In the genomic region with DNA sequence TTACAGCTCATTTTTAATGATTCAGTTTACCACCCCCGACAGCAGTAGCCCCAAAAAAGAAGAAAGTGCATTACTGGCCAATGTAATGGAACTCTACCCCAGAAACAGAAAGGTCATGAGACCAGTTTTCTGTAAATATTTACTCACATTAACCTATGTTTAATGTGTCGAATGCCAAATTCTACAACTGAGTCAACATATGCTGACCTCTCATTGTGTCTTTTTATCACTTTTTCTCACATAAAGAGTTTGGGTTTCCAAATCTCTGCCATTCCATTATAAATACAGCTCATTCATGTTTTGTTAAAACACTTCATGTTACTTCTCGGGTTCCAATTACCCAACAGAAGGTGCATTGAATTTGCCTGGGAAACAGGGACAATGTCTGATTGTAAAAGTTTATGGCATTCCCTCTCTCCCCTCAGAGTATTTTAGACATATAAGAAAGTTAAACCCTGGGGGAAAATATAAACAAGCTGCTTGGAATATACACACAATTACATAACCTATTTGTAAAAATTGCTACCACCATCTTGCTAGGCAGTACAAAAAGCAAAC, we compare ENCODE assay signal across 1 cellular context.
TF ChIP-seq lines count a peak whose summit lies in the region.

No MANE protein-coding gene starts in this region.

TF ChIP-seq in HepG2, 621 proteins besides CTCF, POLR2A, EP300 and RAD21 (continued from another document):
- TF ChIP-seq, protein P1, sequence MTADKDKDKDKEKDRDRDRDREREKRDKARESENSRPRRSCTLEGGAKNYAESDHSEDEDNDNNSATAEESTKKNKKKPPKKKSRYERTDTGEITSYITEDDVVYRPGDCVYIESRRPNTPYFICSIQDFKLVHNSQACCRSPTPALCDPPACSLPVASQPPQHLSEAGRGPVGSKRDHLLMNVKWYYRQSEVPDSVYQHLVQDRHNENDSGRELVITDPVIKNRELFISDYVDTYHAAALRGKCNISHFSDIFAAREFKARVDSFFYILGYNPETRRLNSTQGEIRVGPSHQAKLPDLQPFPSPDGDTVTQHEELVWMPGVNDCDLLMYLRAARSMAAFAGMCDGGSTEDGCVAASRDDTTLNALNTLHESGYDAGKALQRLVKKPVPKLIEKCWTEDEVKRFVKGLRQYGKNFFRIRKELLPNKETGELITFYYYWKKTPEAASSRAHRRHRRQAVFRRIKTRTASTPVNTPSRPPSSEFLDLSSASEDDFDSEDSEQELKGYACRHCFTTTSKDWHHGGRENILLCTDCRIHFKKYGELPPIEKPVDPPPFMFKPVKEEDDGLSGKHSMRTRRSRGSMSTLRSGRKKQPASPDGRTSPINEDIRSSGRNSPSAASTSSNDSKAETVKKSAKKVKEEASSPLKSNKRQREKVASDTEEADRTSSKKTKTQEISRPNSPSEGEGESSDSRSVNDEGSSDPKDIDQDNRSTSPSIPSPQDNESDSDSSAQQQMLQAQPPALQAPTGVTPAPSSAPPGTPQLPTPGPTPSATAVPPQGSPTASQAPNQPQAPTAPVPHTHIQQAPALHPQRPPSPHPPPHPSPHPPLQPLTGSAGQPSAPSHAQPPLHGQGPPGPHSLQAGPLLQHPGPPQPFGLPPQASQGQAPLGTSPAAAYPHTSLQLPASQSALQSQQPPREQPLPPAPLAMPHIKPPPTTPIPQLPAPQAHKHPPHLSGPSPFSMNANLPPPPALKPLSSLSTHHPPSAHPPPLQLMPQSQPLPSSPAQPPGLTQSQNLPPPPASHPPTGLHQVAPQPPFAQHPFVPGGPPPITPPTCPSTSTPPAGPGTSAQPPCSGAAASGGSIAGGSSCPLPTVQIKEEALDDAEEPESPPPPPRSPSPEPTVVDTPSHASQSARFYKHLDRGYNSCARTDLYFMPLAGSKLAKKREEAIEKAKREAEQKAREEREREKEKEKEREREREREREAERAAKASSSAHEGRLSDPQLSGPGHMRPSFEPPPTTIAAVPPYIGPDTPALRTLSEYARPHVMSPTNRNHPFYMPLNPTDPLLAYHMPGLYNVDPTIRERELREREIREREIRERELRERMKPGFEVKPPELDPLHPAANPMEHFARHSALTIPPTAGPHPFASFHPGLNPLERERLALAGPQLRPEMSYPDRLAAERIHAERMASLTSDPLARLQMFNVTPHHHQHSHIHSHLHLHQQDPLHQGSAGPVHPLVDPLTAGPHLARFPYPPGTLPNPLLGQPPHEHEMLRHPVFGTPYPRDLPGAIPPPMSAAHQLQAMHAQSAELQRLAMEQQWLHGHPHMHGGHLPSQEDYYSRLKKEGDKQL (CRISPR knock-in tag; IDR thresholded peaks at IDR 0.05; ENCODE audit: low read depth) = no peak
- TF ChIP-seq GPN1 (CRISPR knock-in tag; IDR thresholded peaks at IDR 0.05; ENCODE audit: borderline replicate concordance) = no peak
- TF ChIP-seq ZBTB7B (CRISPR knock-in tag; IDR thresholded peaks at IDR 0.05) = no peak
- no peak for TF ChIP-seq MATR3 (CRISPR knock-in tag; IDR thresholded peaks at IDR 0.05)
- TF ChIP-seq NFYB (CRISPR knock-in tag; IDR thresholded peaks at IDR 0.05) = no peak
- TF ChIP-seq CENPT (CRISPR knock-in tag; IDR thresholded peaks at IDR 0.05; ENCODE audit: low read depth) = no peak
- no peak for TF ChIP-seq ZNF530 (CRISPR knock-in tag; IDR thresholded peaks at IDR 0.05; ENCODE audit: low read depth)
- peak; percentile 18; the same call in 1 of the 2 replicates for TF ChIP-seq FOXA3 (CRISPR knock-in tag; IDR thresholded peaks at IDR 0.05)
- TF ChIP-seq, protein P2, sequence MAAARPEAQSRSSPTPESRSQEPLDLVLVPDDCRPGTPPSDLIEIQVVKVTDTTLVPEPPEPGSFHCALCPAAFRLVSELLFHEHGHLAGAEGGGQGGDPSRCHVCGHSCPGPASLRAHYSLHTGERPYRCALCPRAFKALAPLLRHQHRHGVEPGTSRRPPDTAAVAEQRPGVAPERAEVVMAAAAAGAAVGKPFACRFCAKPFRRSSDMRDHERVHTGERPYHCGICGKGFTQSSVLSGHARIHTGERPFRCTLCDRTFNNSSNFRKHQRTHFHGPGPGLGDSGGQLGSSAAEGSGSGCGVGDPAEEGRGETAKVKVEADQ (CRISPR knock-in tag; IDR thresholded peaks at IDR 0.05; ENCODE audit: borderline replicate concordance) = no peak
- TF ChIP-seq, protein P3, sequence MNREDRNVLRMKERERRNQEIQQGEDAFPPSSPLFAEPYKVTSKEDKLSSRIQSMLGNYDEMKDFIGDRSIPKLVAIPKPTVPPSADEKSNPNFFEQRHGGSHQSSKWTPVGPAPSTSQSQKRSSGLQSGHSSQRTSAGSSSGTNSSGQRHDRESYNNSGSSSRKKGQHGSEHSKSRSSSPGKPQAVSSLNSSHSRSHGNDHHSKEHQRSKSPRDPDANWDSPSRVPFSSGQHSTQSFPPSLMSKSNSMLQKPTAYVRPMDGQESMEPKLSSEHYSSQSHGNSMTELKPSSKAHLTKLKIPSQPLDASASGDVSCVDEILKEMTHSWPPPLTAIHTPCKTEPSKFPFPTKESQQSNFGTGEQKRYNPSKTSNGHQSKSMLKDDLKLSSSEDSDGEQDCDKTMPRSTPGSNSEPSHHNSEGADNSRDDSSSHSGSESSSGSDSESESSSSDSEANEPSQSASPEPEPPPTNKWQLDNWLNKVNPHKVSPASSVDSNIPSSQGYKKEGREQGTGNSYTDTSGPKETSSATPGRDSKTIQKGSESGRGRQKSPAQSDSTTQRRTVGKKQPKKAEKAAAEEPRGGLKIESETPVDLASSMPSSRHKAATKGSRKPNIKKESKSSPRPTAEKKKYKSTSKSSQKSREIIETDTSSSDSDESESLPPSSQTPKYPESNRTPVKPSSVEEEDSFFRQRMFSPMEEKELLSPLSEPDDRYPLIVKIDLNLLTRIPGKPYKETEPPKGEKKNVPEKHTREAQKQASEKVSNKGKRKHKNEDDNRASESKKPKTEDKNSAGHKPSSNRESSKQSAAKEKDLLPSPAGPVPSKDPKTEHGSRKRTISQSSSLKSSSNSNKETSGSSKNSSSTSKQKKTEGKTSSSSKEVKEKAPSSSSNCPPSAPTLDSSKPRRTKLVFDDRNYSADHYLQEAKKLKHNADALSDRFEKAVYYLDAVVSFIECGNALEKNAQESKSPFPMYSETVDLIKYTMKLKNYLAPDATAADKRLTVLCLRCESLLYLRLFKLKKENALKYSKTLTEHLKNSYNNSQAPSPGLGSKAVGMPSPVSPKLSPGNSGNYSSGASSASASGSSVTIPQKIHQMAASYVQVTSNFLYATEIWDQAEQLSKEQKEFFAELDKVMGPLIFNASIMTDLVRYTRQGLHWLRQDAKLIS (CRISPR knock-in tag; IDR thresholded peaks at IDR 0.05) = no peak
- no peak for TF ChIP-seq RFX1 (IDR thresholded peaks at IDR 0.05)
- TF ChIP-seq NR2F6 (IDR thresholded peaks at IDR 0.05) = peak; percentile 54
- peak; percentile 26; the same call in 1 of the 2 replicates for TF ChIP-seq NR2F6 (CRISPR knock-in tag; IDR thresholded peaks at IDR 0.05)
- no peak for TF ChIP-seq SOX6 (IDR thresholded peaks at IDR 0.05)
- peak; percentile 43; the same call in 1 of the 2 replicates for TF ChIP-seq SOX6 (CRISPR knock-in tag; IDR thresholded peaks at IDR 0.05)
- TF ChIP-seq POLR2G (IDR thresholded peaks at IDR 0.05; ENCODE audit: low read depth, low read length) = no peak
- no peak for TF ChIP-seq HOXA3 (CRISPR knock-in tag; IDR thresholded peaks at IDR 0.05)
- TF ChIP-seq GFI1 (CRISPR knock-in tag; IDR thresholded peaks at IDR 0.05; ENCODE audit: borderline replicate concordance) = peak; percentile 82
- TF ChIP-seq, protein P4, sequence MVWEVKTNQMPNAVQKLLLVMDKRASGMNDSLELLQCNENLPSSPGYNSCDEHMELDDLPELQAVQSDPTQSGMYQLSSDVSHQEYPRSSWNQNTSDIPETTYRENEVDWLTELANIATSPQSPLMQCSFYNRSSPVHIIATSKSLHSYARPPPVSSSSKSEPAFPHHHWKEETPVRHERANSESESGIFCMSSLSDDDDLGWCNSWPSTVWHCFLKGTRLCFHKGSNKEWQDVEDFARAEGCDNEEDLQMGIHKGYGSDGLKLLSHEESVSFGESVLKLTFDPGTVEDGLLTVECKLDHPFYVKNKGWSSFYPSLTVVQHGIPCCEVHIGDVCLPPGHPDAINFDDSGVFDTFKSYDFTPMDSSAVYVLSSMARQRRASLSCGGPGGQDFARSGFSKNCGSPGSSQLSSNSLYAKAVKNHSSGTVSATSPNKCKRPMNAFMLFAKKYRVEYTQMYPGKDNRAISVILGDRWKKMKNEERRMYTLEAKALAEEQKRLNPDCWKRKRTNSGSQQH (CRISPR knock-in tag; IDR thresholded peaks at IDR 0.05; ENCODE audit: low read depth) = no peak
- TF ChIP-seq, protein P5, sequence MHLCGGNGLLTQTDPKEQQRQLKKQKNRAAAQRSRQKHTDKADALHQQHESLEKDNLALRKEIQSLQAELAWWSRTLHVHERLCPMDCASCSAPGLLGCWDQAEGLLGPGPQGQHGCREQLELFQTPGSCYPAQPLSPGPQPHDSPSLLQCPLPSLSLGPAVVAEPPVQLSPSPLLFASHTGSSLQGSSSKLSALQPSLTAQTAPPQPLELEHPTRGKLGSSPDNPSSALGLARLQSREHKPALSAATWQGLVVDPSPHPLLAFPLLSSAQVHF (CRISPR knock-in tag; IDR thresholded peaks at IDR 0.05) = no peak
- TF ChIP-seq, protein P6, sequence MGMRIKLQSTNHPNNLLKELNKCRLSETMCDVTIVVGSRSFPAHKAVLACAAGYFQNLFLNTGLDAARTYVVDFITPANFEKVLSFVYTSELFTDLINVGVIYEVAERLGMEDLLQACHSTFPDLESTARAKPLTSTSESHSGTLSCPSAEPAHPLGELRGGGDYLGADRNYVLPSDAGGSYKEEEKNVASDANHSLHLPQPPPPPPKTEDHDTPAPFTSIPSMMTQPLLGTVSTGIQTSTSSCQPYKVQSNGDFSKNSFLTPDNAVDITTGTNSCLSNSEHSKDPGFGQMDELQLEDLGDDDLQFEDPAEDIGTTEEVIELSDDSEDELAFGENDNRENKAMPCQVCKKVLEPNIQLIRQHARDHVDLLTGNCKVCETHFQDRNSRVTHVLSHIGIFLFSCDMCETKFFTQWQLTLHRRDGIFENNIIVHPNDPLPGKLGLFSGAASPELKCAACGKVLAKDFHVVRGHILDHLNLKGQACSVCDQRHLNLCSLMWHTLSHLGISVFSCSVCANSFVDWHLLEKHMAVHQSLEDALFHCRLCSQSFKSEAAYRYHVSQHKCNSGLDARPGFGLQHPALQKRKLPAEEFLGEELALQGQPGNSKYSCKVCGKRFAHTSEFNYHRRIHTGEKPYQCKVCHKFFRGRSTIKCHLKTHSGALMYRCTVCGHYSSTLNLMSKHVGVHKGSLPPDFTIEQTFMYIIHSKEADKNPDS (CRISPR knock-in tag; IDR thresholded peaks at IDR 0.05) = no peak
